ENCODE assay signal across 8 cellular contexts in genomic region chr17:64965226-64965625, GRCh38. TPM values are rescaled to one million over a fixed set of nuclear protein-coding genes. Genes with fewer than 3 reads are reported as not detected.
DNase-seq lines count a peak whose midpoint lies in the region; ATAC-seq and TF ChIP-seq lines count a peak whose summit lies in the region.
"Not testable (repeated sequence)": the region's sequence is repeated elsewhere in the genome, so short reads cannot be mapped to it uniquely, and the experiment has no call there.

No MANE protein-coding gene starts in this region.

- H3K4me3 Mint-ChIP-seq in activated CD4-positive, alpha-beta memory T cell treated with anti-CD3 and anti-CD28 coated beads for 36 hours: peak overlapping the region; percentile 75
- H3K4me3 Mint-ChIP-seq in immature natural killer cell: peak overlapping the region; percentile 18 to 57 (median 49)

- in situ Hi-C loops in mammary epithelial cell (cut with MboI; ENCODE audit: low sequenced_read_pairs in 2 of 2) (loop anchor here in 1 of 2 donors (10.0 kb wide), 1 partner anchor 230 kb away; no protein-coding TSS in a partner anchor), transverse colon (cut with MboI; ENCODE audit: low pct_ligation_motif_present in 1 of 4, low pct_unique_long_range_greater_than_20kb in 1 of 4, low sequenced_read_pairs in 3 of 4) (loop anchor here (10.0 to 25.0 kb wide), 3 partner anchors 140 to 172 kb away; partner anchors contain the start of gene RGS9 (in 2 of the 4))

- not testable (repeated sequence) for H3K27me3 ChIP-seq in PC-3 (ENCODE audit: low read length); mammary epithelial cell (ENCODE audit: insufficient read depth, low read length); osteoblast (ENCODE audit: insufficient read depth, low read length); transverse colon

- peak overlapping the region; percentile 34 for H3K4me3 ChIP-seq in Jurkat, Clone E6-1 (ENCODE audit: low read length)
- H3K4me3 ChIP-seq in PC-3 (ENCODE audit: low read length) (peak overlapping the region; percentile 57), mammary epithelial cell (replicated peaks in 1 of 3; ENCODE audit: insufficient read depth in 1 of 3, low read depth in 2 of 3, low read length in 3 of 3) (peak overlapping the region in 1 of 3 experiments; percentile 20), transverse colon (peak overlapping the region in 1 of 4 donors; percentile 25)
- not testable (repeated sequence) for H3K4me3 ChIP-seq in osteoblast (ENCODE audit: insufficient read depth, low read length)

- not testable (repeated sequence) for H3K9me3 Mint-ChIP-seq in activated CD4-positive, alpha-beta memory T cell treated with anti-CD3 and anti-CD28 coated beads for 36 hours; immature natural killer cell

- H3K27me3 Mint-ChIP-seq in activated CD4-positive, alpha-beta memory T cell treated with anti-CD3 and anti-CD28 coated beads for 36 hours: not testable (repeated sequence)
- H3K27me3 Mint-ChIP-seq in immature natural killer cell (ENCODE audit: low read depth in 3 of 3): peaks cover 7 to 20% (median 8%) of the 10 kb centered on the region in 3 donors

- H3K9me3 ChIP-seq in PC-3 (ENCODE audit: low read length); mammary epithelial cell (replicated peaks; ENCODE audit: insufficient read depth, low read length); osteoblast (ENCODE audit: low read depth, low read length); transverse colon: not testable (repeated sequence)

- not testable (repeated sequence) for TF ChIP-seq POLR2A in transverse colon (IDR thresholded peaks at IDR 0.05)

- H3K36me3 ChIP-seq in PC-3 (ENCODE audit: low read depth, low read length); mammary epithelial cell (ENCODE audit: insufficient read depth, low read length); osteoblast (ENCODE audit: insufficient read depth, low read length); transverse colon: not testable (repeated sequence)

- not testable (repeated sequence) for H3K36me3 Mint-ChIP-seq in activated CD4-positive, alpha-beta memory T cell treated with anti-CD3 and anti-CD28 coated beads for 36 hours; immature natural killer cell

- not testable (repeated sequence) for H3K9me2 ChIP-seq in PC-3 (replicated peaks; ENCODE audit: low read length)

- H3K79me2 ChIP-seq in PC-3 (ENCODE audit: low read length); mammary epithelial cell (ENCODE audit: insufficient read depth, low read length); osteoblast (ENCODE audit: insufficient read depth, low read length): not testable (repeated sequence)

- H3F3A ChIP-seq in PC-3 (ENCODE audit: low read length, unreplicated experiment): not testable (repeated sequence)

- DNase-seq in DMS 273 (lab: John Stamatoyannopoulos, UW; ENCODE audit: unreplicated experiment): peak; percentile 25
- not testable (repeated sequence) for DNase-seq in Jurkat, Clone E6-1 (ENCODE audit: low read depth, low spot score); activated CD4-positive, alpha-beta memory T cell treated with anti-CD3 and anti-CD28 coated beads for 36 hours; mammary epithelial cell; immature natural killer cell; osteoblast (ENCODE audit: insufficient read length, low spot score, missing footprints); transverse colon
- DNase-seq in PC-3: peak; percentile 21

- not testable (repeated sequence) for TF ChIP-seq EP300 in transverse colon (IDR thresholded peaks at IDR 0.05; ENCODE audit: low read depth)

- H3K9ac ChIP-seq in PC-3 (ENCODE audit: low read length): peak overlapping the region; percentile 40
- not testable (repeated sequence) for H3K9ac ChIP-seq in mammary epithelial cell (ENCODE audit: insufficient read depth, low read length)

- CTCF ChIA-PET in PC-3 (lab: Charles Lee): interaction anchor here (0.6 kb wide), 1 partner anchor 135 kb away, joined by 3 read pairs; no protein-coding TSS in a partner anchor
- CTCF ChIA-PET in activated CD4-positive, alpha-beta memory T cell treated with anti-CD3 and anti-CD28 coated beads for 36 hours (lab: Charles Lee): interaction anchor here (1.1 to 2.4 kb wide), 5 partner anchors 10 to 233 kb away, joined by 3 to 16 read pairs (median 6); no protein-coding TSS in a partner anchor
- CTCF ChIA-PET in mammary epithelial cell (lab: Charles Lee; ENCODE audit: low non-redundant PET): interaction anchor here (0.7 kb wide), 1 partner anchor 219 kb away, joined by 6 read pairs; no protein-coding TSS in a partner anchor

- H3K27ac Mint-ChIP-seq in activated CD4-positive, alpha-beta memory T cell treated with anti-CD3 and anti-CD28 coated beads for 36 hours: peak overlapping the region; percentile 76
- peak overlapping the region; percentile 93 to 99 (median 98) for H3K27ac Mint-ChIP-seq in immature natural killer cell

- ATAC-seq in PC-3: not testable (repeated sequence)

- POLR2A ChIA-PET in PC-3 (lab: Charles Lee; ENCODE audit: unreplicated experiment): interaction anchor here (0.5 kb wide), 1 partner anchor 38 kb away, joined by 4 read pairs; no protein-coding TSS in a partner anchor
- POLR2A ChIA-PET in activated CD4-positive, alpha-beta memory T cell treated with anti-CD3 and anti-CD28 coated beads for 36 hours (lab: Charles Lee): interaction anchor here (1.2 to 2.1 kb wide), 2 partner anchors 10 to 135 kb away, joined by 4 to 7 read pairs; no protein-coding TSS in a partner anchor

- intact Hi-C loops in PC-3 (cut with micrococcal nuclease): loop anchor here (10.0 kb wide), 1 partner anchor 1200 kb away; no protein-coding TSS in a partner anchor
- intact Hi-C loops in activated CD4-positive, alpha-beta memory T cell treated with anti-CD3 and anti-CD28 coated beads for 36 hours (cut with micrococcal nuclease): loop anchor here (2.0 kb wide), 1 partner anchor 234 kb away; no protein-coding TSS in a partner anchor
- intact Hi-C loops in mammary epithelial cell (cut with micrococcal nuclease); transverse colon (cut with DNase I; ENCODE audit: low total_unique reads): not testable (repeated sequence)

- H4K20me1 ChIP-seq in PC-3 (ENCODE audit: low read length); mammary epithelial cell (ENCODE audit: insufficient read depth, low read length); osteoblast (ENCODE audit: insufficient read depth, low read length): not testable (repeated sequence)

- not testable (repeated sequence) for BruUV-seq in PC-3 (replicated peaks; lab: Mats Ljungman, UMichigan); mammary epithelial cell (replicated peaks; lab: Mats Ljungman, UMichigan)

- not testable (repeated sequence) for H3K27ac ChIP-seq in PC-3 (ENCODE audit: low read length); mammary epithelial cell (ENCODE audit: insufficient read depth, low read depth, low read length); osteoblast (ENCODE audit: low read depth, low read length)
- peak overlapping the region; percentile 51 to 77 (median 67) for H3K27ac ChIP-seq in transverse colon

- H3K4me1 ChIP-seq in PC-3 (ENCODE audit: insufficient read depth, low read length): peaks cover 30% of the 10 kb centered on the region
- not testable (repeated sequence) for H3K4me1 ChIP-seq in mammary epithelial cell (ENCODE audit: insufficient read depth, low read length)
- peaks cover 14% of the 10 kb centered on the region for H3K4me1 ChIP-seq in osteoblast (ENCODE audit: insufficient read depth, low read length)
- peaks cover 6 to 36% (median 13%) of the 10 kb centered on the region in 4 donors for H3K4me1 ChIP-seq in transverse colon

- WGBS in mammary epithelial cell (ENCODE audit: low coverage, missing lambda C conversion rate): 100% methylated on average over 5 of the region's 5 CpGs
- WGBS in transverse colon (ENCODE audit: low coverage in 1 of 2), 2 donors: 72 to 100% methylated on average over 1 to 5 of the region's 5 CpGs

- peak overlapping the region; percentile 65 for H3K4me2 ChIP-seq in PC-3 (ENCODE audit: low read length)
- peak overlapping the region; percentile 60 for H3K4me2 ChIP-seq in mammary epithelial cell (ENCODE audit: insufficient read depth, low read depth, low read length)
- peak overlapping the region; percentile 65 for H3K4me2 ChIP-seq in osteoblast (ENCODE audit: insufficient read depth, low read length)

- TF ChIP-seq CTCF in PC-3 (conservative IDR thresholded peaks at IDR 0.05; ENCODE audit: low read depth, low read length); mammary epithelial cell (conservative IDR thresholded peaks at IDR 0.05 in 1 of 2, IDR thresholded peaks at IDR 0.05 in 1 of 2; ENCODE audit: extremely low read depth in 1 of 2, insufficient read depth in 1 of 2, low read depth in 1 of 2, low read length in 2 of 2); osteoblast (IDR thresholded peaks at IDR 0.05; ENCODE audit: extremely low read depth, low read depth, low read length); transverse colon (IDR thresholded peaks at IDR 0.05): not testable (repeated sequence)

- dilution Hi-C loops in mammary epithelial cell (cut with HindIII; ENCODE audit: low sequenced_read_pairs): loop anchor here (10.0 kb wide), 1 partner anchor 240 kb away; no protein-coding TSS in a partner anchor

- peak overlapping the region; percentile 74 for H2AFZ ChIP-seq in PC-3 (ENCODE audit: low read length)
- not testable (repeated sequence) for H2AFZ ChIP-seq in mammary epithelial cell (ENCODE audit: low read depth, low read length); osteoblast (ENCODE audit: low read length)

- peaks cover 54% of the 10 kb centered on the region for H3K4me1 Mint-ChIP-seq in activated CD4-positive, alpha-beta memory T cell treated with anti-CD3 and anti-CD28 coated beads for 36 hours (ENCODE audit: low read depth)
- peaks cover 68 to 73% of the 10 kb centered on the region in 2 donors for H3K4me1 Mint-ChIP-seq in immature natural killer cell

RNA-seq across cellular contexts. Expression of gene LRRC37A3, which starts 45.9 kb away (rescaled TPM):
- 9.0 TPM for polyA plus RNA-seq in Jurkat, Clone E6-1 (2012; ENCODE audit: insufficient read depth, insufficient read length)
- total RNA-seq in PC-3 (2014; rRNA removed) (6.4 and 7.1 TPM in 2 replicates), mammary epithelial cell (1 to 10 TPM; 2.7 to 7.7 TPM), osteoblast (14.1 and 15.2 TPM in 2 replicates), transverse colon (1 to 10 TPM in 3 of 4 donors, under 1 TPM in 1; 0.37 to 5.2 (median 4.7) TPM)
- 1 to 10 TPM; 6.9 to 8.5 TPM for total RNA-seq in activated CD4-positive, alpha-beta memory T cell treated with anti-CD3 and anti-CD28 coated beads for 36 hours
- polyA plus RNA-seq in mammary epithelial cell (0.56 TPM), immature natural killer cell (1 to 10 TPM in 2 of 3 donors, under 1 TPM in 1; 0.58 to 2.3 (median 2.2) TPM)
- 8.4 TPM for polyA minus RNA-seq in mammary epithelial cell
